ENCODE assay signal across 13 cellular contexts in genomic region chr4:12409507-12410190, GRCh38.
A peak's percentile ranks its signal among the peaks of the same experiment; 100 is the strongest.
DNase-seq lines count a peak whose midpoint lies in the region; ATAC-seq and TF ChIP-seq lines count a peak whose summit lies in the region.
"Had no signal": no experiment of that assay in that cellular context is flagged by ENCODE, and none has a peak within 500 bp of the region (broad histone marks: within the 10 kb centered on the region; RNA-seq: fewer than 3 reads in every experiment).

No MANE protein-coding gene starts in this region.

- 70 to 80% (median 72%) methylated on average over 4 of the region's 4 CpGs for WGBS in ovary, 3 donors

- ATAC-seq in RWPE2 (ENCODE audit: low read depth), result peak; percentile 97
- no peak for ATAC-seq in T-cell (replicated peaks in 1 of 4)

- intact Hi-C loops in MCF 10A (cut with micrococcal nuclease) (loop anchor here (1.0 to 2.0 kb wide), 5 partner anchors 224 to 643 kb away; no protein-coding TSS in a partner anchor), breast epithelium (cut with DNase I; ENCODE audit: low total_unique reads) (no loop called here), ovary (cut with DNase I) (no loop called here)

- H3K27me3 Mint-ChIP-seq in MCF 10A (ENCODE audit: insufficient read depth, unreplicated experiment) (no peaks in the 10 kb centered on the region), T-cell (no peaks in the 10 kb centered on the region)

- no peak overlapping the region for H3K27ac Mint-ChIP-seq in MCF 10A (ENCODE audit: low read depth, unreplicated experiment)
- H3K27ac Mint-ChIP-seq in T-cell, result no peak overlapping the region

- H3K4me3 ChIP-seq in breast epithelium (no peak overlapping the region), RWPE2 (ENCODE audit: severe bottlenecking) (no peak overlapping the region), fibroblast of villous mesenchyme (ENCODE audit: low read depth, low read length) (no peak overlapping the region), ovary (no peak overlapping the region)

- H3K4me1 ChIP-seq in breast epithelium (no peaks in the 10 kb centered on the region), RWPE2 (ENCODE audit: insufficient read depth, poor library complexity, severe bottlenecking) (no peaks in the 10 kb centered on the region), ovary (ENCODE audit: insufficient read depth) (no peaks in the 10 kb centered on the region)

- BruUV-seq in MCF 10A (replicated peaks; lab: Mats Ljungman, UMichigan), result no TSS peak

- TF ChIP-seq CTCF in MCF 10A (IDR thresholded peaks at IDR 0.05; ENCODE audit: unreplicated experiment) (peak; percentile 44), breast epithelium (IDR thresholded peaks at IDR 0.05) (no peak), RWPE2 (IDR thresholded peaks at IDR 0.05; ENCODE audit: poor library complexity, severe bottlenecking) (peak; percentile 62), fibroblast of villous mesenchyme (IDR thresholded peaks at IDR 0.05; ENCODE audit: insufficient read depth, low read depth, low read length) (no peak), ovary (IDR thresholded peaks at IDR 0.05) (no peak)

- peak; percentile 79 for DNase-seq in MCF 10A (ENCODE audit: unreplicated experiment)
- DNase-seq in breast epithelium (ENCODE audit: low spot score in 2 of 2), result no peak
- no peak for DNase-seq in RWPE2 (ENCODE audit: low spot score)
- peak; percentile 15 for DNase-seq in fibroblast of villous mesenchyme (ENCODE audit: low read depth)
- DNase-seq in superior temporal gyrus (ENCODE audit: extremely low spot score), result peak; percentile 64
- DNase-seq in NCI-H2107 (lab: John Stamatoyannopoulos, UW), result no peak
- no peak for DNase-seq in ovary
- DNase-seq in T-cell, result no peak
- DNase-seq: activated CD4-positive, CD25-positive, alpha-beta regulatory T cell; activated T-cell treated with anti-CD3 and anti-CD28 coated beads, Interleukin-2, amount 50 U/mL, for 1 hour; anterior cingulate cortex; NCI-H345; SHP77 treated with DMSO at 0.1 percent for 48 hours had no signal

- H3K36me3 ChIP-seq in breast epithelium, result no peaks in the 10 kb centered on the region
- no peaks in the 10 kb centered on the region for H3K36me3 ChIP-seq in RWPE2 (ENCODE audit: low read depth)
- H3K36me3 ChIP-seq in ovary, result no peaks in the 10 kb centered on the region

- H3K9me3 ChIP-seq in breast epithelium (no peaks in the 10 kb centered on the region), RWPE2 (ENCODE audit: severe bottlenecking) (no peaks in the 10 kb centered on the region), ovary (no peaks in the 10 kb centered on the region)

- H3K27me3 ChIP-seq in breast epithelium, result no peaks in the 10 kb centered on the region
- H3K27me3 ChIP-seq in RWPE2 (ENCODE audit: insufficient read depth, poor library complexity, severe bottlenecking), result no peaks in the 10 kb centered on the region
- H3K27me3 ChIP-seq in ovary, result no peaks in the 10 kb centered on the region

- TF ChIP-seq POLR2A in breast epithelium (IDR thresholded peaks at IDR 0.05) (no peak), ovary (IDR thresholded peaks at IDR 0.05) (no peak)

- no peak for TF ChIP-seq EP300 in ovary (IDR thresholded peaks at IDR 0.05)

- H3K9me3 Mint-ChIP-seq in MCF 10A (ENCODE audit: unreplicated experiment), result no peaks in the 10 kb centered on the region
- H3K9me3 Mint-ChIP-seq in T-cell, result peaks cover 8 to 16% (median 12%) of the 10 kb centered on the region in 3 donors

- H3K4me3 Mint-ChIP-seq in MCF 10A (ENCODE audit: unreplicated experiment) (no peak overlapping the region), T-cell (no peak overlapping the region)

- H3K36me3 Mint-ChIP-seq in MCF 10A (ENCODE audit: insufficient read depth, unreplicated experiment) (no peaks in the 10 kb centered on the region), T-cell (no peaks in the 10 kb centered on the region)

- CTCF ChIA-PET in MCF 10A (lab: Yijun Ruan, JAX), result interaction anchor here (0.6 to 3.1 kb wide), 42 partner anchors 8 to 1824 kb away, joined by 3 to 30 read pairs (median 4); no protein-coding TSS in a partner anchor
- CTCF ChIA-PET in T-cell (lab: Charles Lee), result no interaction called here

- peaks cover 19% of the 10 kb centered on the region for H3K4me1 Mint-ChIP-seq in MCF 10A (ENCODE audit: insufficient read depth, unreplicated experiment)
- H3K4me1 Mint-ChIP-seq in T-cell, result no peaks in the 10 kb centered on the region

- POLR2A ChIA-PET in MCF 10A (lab: Yijun Ruan, JAX) (interaction anchor here (0.5 to 1.3 kb wide), 7 partner anchors 15 to 604 kb away, joined by 3 to 4 read pairs (median 3); no protein-coding TSS in a partner anchor), T-cell (lab: Charles Lee) (no interaction called here)

- no peak overlapping the region for H3K27ac ChIP-seq in breast epithelium
- no peak overlapping the region for H3K27ac ChIP-seq in RWPE2 (ENCODE audit: poor library complexity, severe bottlenecking)
- H3K27ac ChIP-seq in ovary, result no peak overlapping the region

Comparison
In these comparisons a context has a peak if more than half of its experiments do, and no peak if none do; other contexts are left out.
1. DNase-seq: peak in MCF 10A (single experiment), fibroblast of villous mesenchyme (single experiment) and superior temporal gyrus (single experiment); none in breast epithelium (0 of 2), RWPE2 (single experiment), NCI-H2107 (single experiment), ovary (0 of 5) and T-cell (0 of 34).
2. CTCF ChIP-seq: peak in MCF 10A (single experiment) and RWPE2 (single experiment); none in breast epithelium (0 of 3), fibroblast of villous mesenchyme (single experiment) and ovary (0 of 3).